ENCODE assay signal across 14 cellular contexts in genomic region chr14:43872752-43873655, GRCh38.
A peak's percentile ranks its signal among the peaks of the same experiment; 100 is the strongest.
DNase-seq lines count a peak whose midpoint lies in the region; TF ChIP-seq lines count a peak whose summit lies in the region.
"Had no signal": no experiment of that assay in that cellular context is flagged by ENCODE, and none has a peak within 500 bp of the region (broad histone marks: within the 10 kb centered on the region; RNA-seq: fewer than 3 reads in every experiment).

No MANE protein-coding gene starts in this region.

- no peak overlapping the region for H3K4me3 Mint-ChIP-seq in CD8-positive, alpha-beta memory T cell
- H3K4me3 Mint-ChIP-seq: CD4-positive, alpha-beta memory T cell had no signal

- no peaks in the 10 kb centered on the region for H3K4me1 Mint-ChIP-seq in CD8-positive, alpha-beta memory T cell
- H3K4me1 Mint-ChIP-seq: CD4-positive, alpha-beta memory T cell had no signal

- TF ChIP-seq CTCF in astrocyte of the cerebellum (IDR thresholded peaks at IDR 0.05; ENCODE audit: low read depth, low read length, missing control alignments), result no peak

- CTCF ChIA-PET in CD8-positive, alpha-beta memory T cell (lab: Charles Lee), result no interaction called here

- H3K36me3 Mint-ChIP-seq in CD8-positive, alpha-beta memory T cell, result no peaks in the 10 kb centered on the region
- H3K36me3 Mint-ChIP-seq: CD4-positive, alpha-beta memory T cell had no signal

- WGBS in HUES64, result 90% methylated on average over 3 of the region's 7 CpGs
- no CpG with 5 or more reads among the region's 7 CpGs for WGBS in iPS DF 6.9 (ENCODE audit: insufficient coverage, insufficient read length)

- POLR2A ChIA-PET in CD8-positive, alpha-beta memory T cell (lab: Charles Lee), result no interaction called here

- H3K36me3 ChIP-seq in HUES64 (ENCODE audit: insufficient read depth, low read length) (no peaks in the 10 kb centered on the region), iPS DF 6.9 (ENCODE audit: control insufficient read depth, insufficient read depth, low read length) (no peaks in the 10 kb centered on the region)
- no peaks in the 10 kb centered on the region for H3K36me3 ChIP-seq in CD8-positive, alpha-beta memory T cell (ENCODE audit: insufficient read depth, low read length)
- H3K36me3 ChIP-seq: BE2C had no signal

- H3K9me3 ChIP-seq in HUES64 (ENCODE audit: insufficient read depth, low read depth, low read length) (no peaks in the 10 kb centered on the region), iPS DF 6.9 (ENCODE audit: control insufficient read depth, insufficient read depth, low read length) (no peaks in the 10 kb centered on the region)
- no peaks in the 10 kb centered on the region for H3K9me3 ChIP-seq in CD8-positive, alpha-beta memory T cell (ENCODE audit: low read length)
- H3K9me3 ChIP-seq: BE2C had no signal

- H3K4me1 ChIP-seq in HUES64 (ENCODE audit: insufficient read depth, low read length), result peaks cover 26% of the 10 kb centered on the region
- H3K4me1 ChIP-seq in iPS DF 6.9 (ENCODE audit: control insufficient read depth, insufficient read depth, low read length), result peaks cover 4% of the 10 kb centered on the region; the same call in 1 of the 2 replicates
- H3K4me1 ChIP-seq in CD8-positive, alpha-beta memory T cell (ENCODE audit: insufficient read depth, low read length), result no peaks in the 10 kb centered on the region
- H3K4me1 ChIP-seq: BE2C had no signal

- in situ Hi-C loops in astrocyte of the cerebellum (cut with HindIII; ENCODE audit: low sequenced_read_pairs), result no loop called here

- no peak overlapping the region for H3K27ac Mint-ChIP-seq in CD8-positive, alpha-beta memory T cell
- H3K27ac Mint-ChIP-seq: CD4-positive, alpha-beta memory T cell had no signal

- H3K9me3 Mint-ChIP-seq in CD8-positive, alpha-beta memory T cell, result peaks cover 8 to 23% (median 12%) of the 10 kb centered on the region in 5 donors

- no peaks in the 10 kb centered on the region for H3K27me3 ChIP-seq in HUES64 (ENCODE audit: insufficient read depth, low read length)
- H3K27me3 ChIP-seq in iPS DF 6.9 (ENCODE audit: control insufficient read depth, insufficient read depth, low read length), result no peaks in the 10 kb centered on the region
- no peaks in the 10 kb centered on the region for H3K27me3 ChIP-seq in CD8-positive, alpha-beta memory T cell (ENCODE audit: insufficient read depth, low read length, poor library complexity, severe bottlenecking)
- H3K27me3 ChIP-seq: BE2C had no signal

- peak overlapping the region; percentile 19; the same call in 1 of the 2 replicates for H3K9ac ChIP-seq in HUES64 (ENCODE audit: low read depth, low read length)

- peak; percentile 20 for DNase-seq in astrocyte of the cerebellum (ENCODE audit: low read depth)
- DNase-seq in iPS DF 6.9 (ENCODE audit: low read depth, low spot score), result peak; percentile 64
- no peak for DNase-seq in mesenteric fat pad (ENCODE audit: low spot score)
- no peak for DNase-seq in CD8-positive, alpha-beta memory T cell
- no peak for DNase-seq in NCI-H1694 treated with DMSO at 0.1 percent for 48 hours (lab: John Stamatoyannopoulos, UW)
- no peak for DNase-seq in stimulated activated CD4-positive, alpha-beta T cell treated with anti-CD3 and anti-CD28 coated beads, Interleukin-2, amount 100 ng/mL, for 48 hours
- DNase-seq: BE2C; CD4-positive, alpha-beta memory T cell; DND-41; IMR-90; NCI-H1436; NCI-H2081 treated with DMSO at 0.1 percent for 48 hours; NCI-H524 had no signal

- H3K4me3 ChIP-seq in HUES64 (ENCODE audit: low read length) (no peak overlapping the region), astrocyte of the cerebellum (ENCODE audit: low read depth, low read length) (no peak overlapping the region), iPS DF 6.9 (ENCODE audit: low read length) (no peak overlapping the region)
- H3K4me3 ChIP-seq in CD8-positive, alpha-beta memory T cell (ENCODE audit: low read length), result no peak overlapping the region

- no peaks in the 10 kb centered on the region for H3K27me3 Mint-ChIP-seq in CD8-positive, alpha-beta memory T cell
- H3K27me3 Mint-ChIP-seq: CD4-positive, alpha-beta memory T cell had no signal

- H3K27ac ChIP-seq in HUES64 (ENCODE audit: low read depth, low read length) (peak overlapping the region; percentile 75), iPS DF 6.9 (ENCODE audit: low read length) (no peak overlapping the region)
- H3K27ac ChIP-seq in CD8-positive, alpha-beta memory T cell (ENCODE audit: low read depth, low read length), result no peak overlapping the region

Comparison
In these comparisons a context has a peak if more than half of its experiments do, and no peak if none do; other contexts are left out.
1. DNase-seq: peak in astrocyte of the cerebellum (single experiment) and iPS DF 6.9 (single experiment); none in mesenteric fat pad (single experiment), CD8-positive, alpha-beta memory T cell (0 of 5), NCI-H1694 treated with DMSO at 0.1 percent for 48 hours (single experiment) and stimulated activated CD4-positive, alpha-beta T cell treated with anti-CD3 and anti-CD28 coated beads, Interleukin-2, amount 100 ng/mL, for 48 hours (0 of 2).